In genomic region chr20:32079655-32080109, GRCh38 we compare ENCODE assay signal across 1 cellular context.
TF ChIP-seq lines count a peak whose summit lies in the region.

No MANE protein-coding gene starts in this region.

TF ChIP-seq in HepG2, 621 proteins besides CTCF, POLR2A, EP300 and RAD21 (continued from another document and continues in another):
- TF ChIP-seq HBP1 (CRISPR knock-in tag; IDR thresholded peaks at IDR 0.05; ENCODE audit: low read depth) (no peak), MEIS2 (CRISPR knock-in tag; IDR thresholded peaks at IDR 0.05) (0 out of 2 replicates have a peak, but pooled peaks have one; percentile 33), SP4 (CRISPR knock-in tag; IDR thresholded peaks at IDR 0.05) (no peak), ZMYM3 (CRISPR knock-in tag; IDR thresholded peaks at IDR 0.05) (peak; percentile 74), SMC3 (IDR thresholded peaks at IDR 0.05; ENCODE audit: low read length) (no peak), NR2F1 (CRISPR knock-in tag; IDR thresholded peaks at IDR 0.05) (peak; percentile 21 to 66; a peak in 3 of 4 replicates), AHDC1 (CRISPR knock-in tag; IDR thresholded peaks at IDR 0.05; ENCODE audit: borderline replicate concordance) (no peak), ADNP (CRISPR knock-in tag; IDR thresholded peaks at IDR 0.05) (no peak), ZNF143 (CRISPR knock-in tag; IDR thresholded peaks at IDR 0.05) (0 out of 2 replicates have a peak, but pooled peaks have one; percentile 18), KDM3A (CRISPR knock-in tag; IDR thresholded peaks at IDR 0.05; ENCODE audit: low read depth) (0 out of 2 replicates have a peak, but pooled peaks have one; percentile 47), ZNF547 (CRISPR knock-in tag; IDR thresholded peaks at IDR 0.05) (peak; percentile 57; the same call in 1 of the 2 replicates), RARA (CRISPR knock-in tag; IDR thresholded peaks at IDR 0.05) (peak; percentile 76), ZBTB4 (CRISPR knock-in tag; IDR thresholded peaks at IDR 0.05; ENCODE audit: borderline replicate concordance) (no peak), SSRP1 (CRISPR knock-in tag; IDR thresholded peaks at IDR 0.05) (0 out of 2 replicates have a peak, but pooled peaks have one; percentile 40), ZNF550 (CRISPR knock-in tag; IDR thresholded peaks at IDR 0.05; ENCODE audit: borderline replicate concordance) (no peak), MLXIP (CRISPR knock-in tag; IDR thresholded peaks at IDR 0.05; ENCODE audit: borderline replicate concordance) (no peak), ZNF776 (CRISPR knock-in tag; IDR thresholded peaks at IDR 0.05) (no peak), CENPX (CRISPR knock-in tag; IDR thresholded peaks at IDR 0.05) (no peak), MEIS1 (CRISPR knock-in tag; IDR thresholded peaks at IDR 0.05; ENCODE audit: borderline replicate concordance) (0 out of 2 replicates have a peak, but pooled peaks have one; percentile 49), ZNF260 (CRISPR knock-in tag; IDR thresholded peaks at IDR 0.05; ENCODE audit: borderline replicate concordance, low read depth) (no peak), ZNF646 (CRISPR knock-in tag; IDR thresholded peaks at IDR 0.05) (peak; percentile 61; the same call in 1 of the 2 replicates), NCOA2 (CRISPR knock-in tag; IDR thresholded peaks at IDR 0.05) (0 out of 2 replicates have a peak, but pooled peaks have one; percentile 20), ZFY (CRISPR knock-in tag; IDR thresholded peaks at IDR 0.05) (peak; percentile 47; the same call in 1 of the 2 replicates), SOX6 (IDR thresholded peaks at IDR 0.05) (no peak), SOX6 (CRISPR knock-in tag; IDR thresholded peaks at IDR 0.05) (no peak; the same call in 1 of the 2 replicates), HNRNPUL1 (IDR thresholded peaks at IDR 0.05; ENCODE audit: low read depth, low read length) (no peak), MAF1 (CRISPR knock-in tag; IDR thresholded peaks at IDR 0.05; ENCODE audit: borderline replicate concordance) (no peak), USF2 (IDR thresholded peaks at IDR 0.05; ENCODE audit: low read depth, low read length) (no peak), USF2 (CRISPR knock-in tag; IDR thresholded peaks at IDR 0.05; ENCODE audit: borderline replicate concordance) (peak; percentile 46; the same call in 1 of the 2 replicates)
